In genomic region chr2:216362730-216363129, GRCh38 we compare ENCODE assay signal across 12 cellular contexts.
A peak's percentile ranks its signal among the peaks of the same experiment; 100 is the strongest.
DNase-seq lines count a peak whose midpoint lies in the region; ATAC-seq and TF ChIP-seq lines count a peak whose summit lies in the region.
"Had no signal": no experiment of that assay in that cellular context is flagged by ENCODE, and none has a peak within 500 bp of the region (broad histone marks: within the 10 kb centered on the region; RNA-seq: fewer than 3 reads in every experiment).

No MANE protein-coding gene starts in this region.

- no peak for ATAC-seq in stimulated activated naive B cell treated with anti-CD40 and anti-IgM and Interleukin-4, amounts not matched to agents 10 μg/mL and 1 μg/mL and 100 μg/mL, for 72 hours (replicated peaks)
- ATAC-seq: right cardiac atrium had no signal

- H3K4me3 Mint-ChIP-seq in stimulated activated naive B cell treated with anti-CD40 and anti-IgM and Interleukin-4, amounts not matched to agents 10 μg/mL and 1 μg/mL and 100 μg/mL, for 72 hours, result no peak overlapping the region

- no peaks in the 10 kb centered on the region for H3K4me1 Mint-ChIP-seq in stimulated activated naive B cell treated with anti-CD40 and anti-IgM and Interleukin-4, amounts not matched to agents 10 μg/mL and 1 μg/mL and 100 μg/mL, for 72 hours

- H3K9me3 Mint-ChIP-seq in stimulated activated naive B cell treated with anti-CD40 and anti-IgM and Interleukin-4, amounts not matched to agents 10 μg/mL and 1 μg/mL and 100 μg/mL, for 72 hours, result peaks cover 0 to 4% of the 10 kb centered on the region in 2 donors

- H3K27ac Mint-ChIP-seq in stimulated activated naive B cell treated with anti-CD40 and anti-IgM and Interleukin-4, amounts not matched to agents 10 μg/mL and 1 μg/mL and 100 μg/mL, for 72 hours, result no peak overlapping the region

- DNase-seq in NCI-H2029 treated with DMSO at 0.1 percent for 48 hours (lab: John Stamatoyannopoulos, UW), result peak; percentile 32
- no peak for DNase-seq in NCI-H2029 (lab: John Stamatoyannopoulos, UW)
- DNase-seq in NCI-H2227 treated with DMSO at 0.1 percent for 48 hours (lab: John Stamatoyannopoulos, UW), result peak; percentile 77
- peak; percentile 76 to 93 for DNase-seq in cardiac fibroblast (ENCODE audit: low read depth in 2 of 2)
- DNase-seq in skeletal muscle cell (ENCODE audit: low read depth), result peak; percentile 86
- DNase-seq in GM13977 (ENCODE audit: low spot score), result no peak
- no peak for DNase-seq in stimulated activated naive B cell treated with anti-CD40 and anti-IgM and Interleukin-4, amounts not matched to agents 10 μg/mL and 1 μg/mL and 100 μg/mL, for 72 hours
- no peak for DNase-seq in stimulated activated CD4-positive, alpha-beta T cell treated with anti-CD3 and anti-CD28 coated beads, Interleukin-1b, Interleukin-23, amount 100 ng/mL, for 48 hours
- DNase-seq: activated CD4-positive, alpha-beta T cell treated with anti-CD3 and anti-CD28 coated beads for 1 hour; Calu3; right cardiac atrium had no signal

- TF ChIP-seq CTCF in cardiac fibroblast (IDR thresholded peaks at IDR 0.05; ENCODE audit: low read depth, low read length) (no peak), GM13977 (IDR thresholded peaks at IDR 0.05; ENCODE audit: extremely low read depth, insufficient read depth, missing control alignments) (no peak)

- H3K27me3 Mint-ChIP-seq in stimulated activated naive B cell treated with anti-CD40 and anti-IgM and Interleukin-4, amounts not matched to agents 10 μg/mL and 1 μg/mL and 100 μg/mL, for 72 hours, result peaks cover 51 to 65% of the 10 kb centered on the region in 2 donors

- H3K4me3 ChIP-seq in cardiac fibroblast (replicated peaks in 1 of 2; ENCODE audit: low read depth in 2 of 2, low read length in 2 of 2), result no peak overlapping the region
- no peak overlapping the region for H3K4me3 ChIP-seq in skeletal muscle cell (ENCODE audit: low read depth, low read length)
- H3K4me3 ChIP-seq: thoracic aorta had no signal

- H3K36me3 Mint-ChIP-seq in stimulated activated naive B cell treated with anti-CD40 and anti-IgM and Interleukin-4, amounts not matched to agents 10 μg/mL and 1 μg/mL and 100 μg/mL, for 72 hours, result no peaks in the 10 kb centered on the region

- in situ Hi-C loops in GM13977 (cut with MboI; ENCODE audit: low pct_unique_long_range_greater_than_20kb, low sequenced_read_pairs, unreplicated experiment), result no loop called here

Comparison
In these comparisons a context has a peak if more than half of its experiments do, and no peak if none do; other contexts are left out.
1. DNase-seq: peak in NCI-H2029 treated with DMSO at 0.1 percent for 48 hours (single experiment), NCI-H2227 treated with DMSO at 0.1 percent for 48 hours (single experiment), cardiac fibroblast (2 of 2) and skeletal muscle cell (single experiment); none in NCI-H2029 (single experiment), GM13977 (single experiment), stimulated activated naive B cell treated with anti-CD40 and anti-IgM and Interleukin-4, amounts not matched to agents 10 μg/mL and 1 μg/mL and 100 μg/mL, for 72 hours (single experiment) and stimulated activated CD4-positive, alpha-beta T cell treated with anti-CD3 and anti-CD28 coated beads, Interleukin-1b, Interleukin-23, amount 100 ng/mL, for 48 hours (single experiment).